Comparison of ENCODE assay signal across 1 cellular context in genomic region chr20:17645546-17646208, GRCh38.
TF ChIP-seq lines count a peak whose summit lies in the region.

No MANE protein-coding gene starts in this region.

TF ChIP-seq in SK-N-SH, 30 proteins besides CTCF, POLR2A, EP300 and RAD21 (continued from another document):
- TF ChIP-seq TCF12 (IDR thresholded peaks at IDR 0.05) (no peak), SIN3A (IDR thresholded peaks at IDR 0.05; ENCODE audit: borderline replicate concordance, low read depth, low read length) (no peak)
